ENCODE assay signal across 1 cellular context in genomic region chr1:6601049-6601864, GRCh38.
TF ChIP-seq lines count a peak whose summit lies in the region.

No MANE protein-coding gene starts in this region.

TF ChIP-seq in IMR-90, 13 proteins besides CTCF, POLR2A, EP300 and RAD21 (continued from another document):
- peak; percentile 62; the same call in 1 of the 2 replicates for TF ChIP-seq MAFK (IDR thresholded peaks at IDR 0.05; ENCODE audit: low read depth, low read length)
- peak; percentile 97 for TF ChIP-seq NFE2L2 (IDR thresholded peaks at IDR 0.05; ENCODE audit: low read depth, low read length)
- TF ChIP-seq RCOR1 (IDR thresholded peaks at IDR 0.05; ENCODE audit: insufficient replicate concordance, low read length), result no peak
- TF ChIP-seq BHLHE40 (IDR thresholded peaks at IDR 0.05; ENCODE audit: low read depth, low read length), result peak; percentile 46
- no peak for TF ChIP-seq CEBPB (IDR thresholded peaks at IDR 0.05; ENCODE audit: low read depth, low read length)
- TF ChIP-seq CHD1 (IDR thresholded peaks at IDR 0.05; ENCODE audit: low read depth, low read length), result no peak
- TF ChIP-seq MAZ (IDR thresholded peaks at IDR 0.05; ENCODE audit: borderline replicate concordance, low read depth, low read length), result peak; percentile 58; the same call in 1 of the 2 replicates
- no peak for TF ChIP-seq SMC3 (IDR thresholded peaks at IDR 0.05; ENCODE audit: low read depth, low read length)
